ENCODE assay signal across 30 cellular contexts in the genomic region with DNA sequence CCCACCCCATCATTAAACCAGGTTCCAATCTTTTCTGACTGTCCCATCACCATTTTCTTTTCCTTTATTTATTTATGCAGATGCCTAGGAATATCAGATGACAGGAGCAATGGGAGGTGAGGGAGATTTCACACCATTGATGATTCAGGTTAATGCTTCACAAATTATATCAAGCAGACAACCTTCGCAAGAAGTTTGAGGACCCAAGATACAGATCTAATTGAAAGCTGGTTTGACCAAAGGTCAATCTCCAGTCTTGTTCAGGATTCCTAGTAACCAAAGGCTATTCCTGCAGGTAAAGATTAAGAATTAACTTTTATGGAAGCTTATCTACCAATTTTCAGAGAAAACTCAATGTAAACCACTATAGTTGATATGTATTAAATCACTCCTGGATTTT.
"Had no signal": no experiment of that assay in that cellular context is flagged by ENCODE, and none has a peak within 500 bp of the region (broad histone marks: within the 10 kb centered on the region; RNA-seq: fewer than 3 reads in every experiment).

No MANE protein-coding gene starts in this region.

- H3K27ac ChIP-seq: heart right ventricle, hepatocyte, left lung, pancreas, prostate gland, skin epidermis, spleen, suprapubic skin, thoracic aorta, tibial artery, uterus had no signal

- FAIRE-seq: pancreas had no signal

- H3K4me1 ChIP-seq: heart right ventricle, pancreas, prostate gland, suprapubic skin, uterus had no signal

- H3K27ac Mint-ChIP-seq: mesothelial cell of epicardium; naive thymus-derived CD8-positive, alpha-beta T cell; stimulated activated effector memory CD8-positive, alpha-beta T cell treated with anti-CD3 and anti-CD28 coated beads, Interleukin-12 subunit alpha, Interleukin-12 subunit beta, amount 100 ng/mL, for 72 hours; stimulated activated naive CD8-positive, alpha-beta T cell treated with anti-CD3 and anti-CD28 coated beads, Interleukin-15, Interleukin-2, amounts not matched to agents 100 ng/mL and 50 ng/mL, for 24 hours; type B pancreatic cell had no signal

- H3K36me3 ChIP-seq: pancreas, prostate gland, tibial artery, uterus had no signal

- DNase-seq: heart right ventricle; islet precursor cell; kidney glomerular epithelial cell; left cardiac atrium; left lung; mesendoderm; naive thymus-derived CD8-positive, alpha-beta T cell; nucleus accumbens; pancreas; posterior cingulate gyrus; retina; right cardiac atrium; spleen; stimulated activated CD4-positive, alpha-beta T cell treated with anti-CD3 and anti-CD28 coated beads, Interleukin-4, amount 100 ng/mL, for 24 hours; stimulated activated naive CD4-positive, alpha-beta T cell; tibial artery; uterus had no signal

- H3K27me3 ChIP-seq: heart right ventricle, hepatocyte, left lung, pancreas, spleen, suprapubic skin, tibial artery, uterus had no signal

- H3K4me3 ChIP-seq: heart right ventricle, hepatocyte, left lung, lung, pancreas, prostate gland, skin epidermis, spleen, suprapubic skin, thoracic aorta, tibial artery, uterus had no signal

- H3K27me3 Mint-ChIP-seq: naive thymus-derived CD8-positive, alpha-beta T cell; stimulated activated naive CD8-positive, alpha-beta T cell treated with anti-CD3 and anti-CD28 coated beads, Interleukin-15, Interleukin-2, amounts not matched to agents 100 ng/mL and 50 ng/mL, for 24 hours; type B pancreatic cell had no signal

- ATAC-seq: heart right ventricle; left cardiac atrium; left lung; naive thymus-derived CD8-positive, alpha-beta T cell; pancreas; right cardiac atrium; sciatic nerve; stimulated activated effector memory CD8-positive, alpha-beta T cell treated with anti-CD3 and anti-CD28 coated beads, Interleukin-12 subunit alpha, Interleukin-12 subunit beta, amount 100 ng/mL, for 72 hours had no signal

- H3K9me3 ChIP-seq: heart right ventricle, left lung, pancreas, prostate gland, spleen, suprapubic skin, thoracic aorta, tibial artery, uterus had no signal

- H3K4me1 Mint-ChIP-seq: mesothelial cell of epicardium; nephron; neural crest cell; stimulated activated effector memory CD8-positive, alpha-beta T cell treated with anti-CD3 and anti-CD28 coated beads, Interleukin-12 subunit alpha, Interleukin-12 subunit beta, amount 100 ng/mL, for 72 hours had no signal

- H3K4me3 Mint-ChIP-seq: mesothelial cell of epicardium; naive thymus-derived CD8-positive, alpha-beta T cell; nephron; neural crest cell; stimulated activated effector memory CD8-positive, alpha-beta T cell treated with anti-CD3 and anti-CD28 coated beads, Interleukin-12 subunit alpha, Interleukin-12 subunit beta, amount 100 ng/mL, for 72 hours; stimulated activated naive CD8-positive, alpha-beta T cell treated with anti-CD3 and anti-CD28 coated beads, Interleukin-15, Interleukin-2, amounts not matched to agents 100 ng/mL and 50 ng/mL, for 24 hours; type B pancreatic cell had no signal

- H3K9me3 Mint-ChIP-seq: mesothelial cell of epicardium; naive thymus-derived CD8-positive, alpha-beta T cell; nephron; stimulated activated effector memory CD8-positive, alpha-beta T cell treated with anti-CD3 and anti-CD28 coated beads, Interleukin-12 subunit alpha, Interleukin-12 subunit beta, amount 100 ng/mL, for 72 hours; stimulated activated naive CD8-positive, alpha-beta T cell treated with anti-CD3 and anti-CD28 coated beads, Interleukin-15, Interleukin-2, amounts not matched to agents 100 ng/mL and 50 ng/mL, for 24 hours; type B pancreatic cell had no signal
